Comparison of ENCODE assay signal across 19 cellular contexts in genomic region chrX:51836823-51837222, GRCh38. TPM values are rescaled to one million over a fixed set of nuclear protein-coding genes. Genes with fewer than 3 reads are reported as not detected.
DNase-seq lines count a peak whose midpoint lies in the region; ATAC-seq, FAIRE-seq and TF ChIP-seq lines count a peak whose summit lies in the region.
"Had no signal": no experiment of that assay in that cellular context is flagged by ENCODE, and none has a peak within 500 bp of the region (broad histone marks: within the 10 kb centered on the region; RNA-seq: fewer than 3 reads in every experiment).

No MANE protein-coding gene starts in this region.

- peaks cover 23% of the 10 kb centered on the region for H3K4me1 Mint-ChIP-seq in mesothelial cell of epicardium
- H3K4me1 Mint-ChIP-seq in natural killer cell treated with Interleukin-12 subunit alpha and Interleukin-12 subunit beta and Interleukin-15 and Interleukin-18, amount 100 ng/mL, for 72 hours (ENCODE audit: low read depth in 2 of 2), result peaks cover 0 to 5% of the 10 kb centered on the region in 2 donors

- H3K4me3 Mint-ChIP-seq in mesothelial cell of epicardium, result no peak overlapping the region
- no peak overlapping the region for H3K4me3 Mint-ChIP-seq in natural killer cell treated with Interleukin-12 subunit alpha and Interleukin-12 subunit beta and Interleukin-15 and Interleukin-18, amount 100 ng/mL, for 72 hours
- H3K4me3 Mint-ChIP-seq: CD4-positive, CD25-positive, alpha-beta regulatory T cell; CD8-positive, alpha-beta memory T cell; H9 had no signal

- DNase-seq in colonic mucosa (peak; percentile 22), mesothelial cell of epicardium (ENCODE audit: low spot score in 2 of 2, unreplicated experiment in 2 of 2) (no peak), small intestine (peak; percentile 13), kidney glomerular epithelial cell (lab: John Stamatoyannopoulos, UW) (no peak)
- DNase-seq in natural killer cell treated with Interleukin-12 subunit alpha and Interleukin-12 subunit beta and Interleukin-15 and Interleukin-18, amount 100 ng/mL, for 72 hours (ENCODE audit: low spot score), result no peak
- DNase-seq: ACHN; BE2C; C1 segment of cervical spinal cord; CD4-positive, CD25-positive, alpha-beta regulatory T cell; CD8-positive, alpha-beta memory T cell; COR-L47; DMS79; GDM1; H9 had no signal

- H3K4me3 ChIP-seq in colonic mucosa (no peak overlapping the region), small intestine (ENCODE audit: low read depth in 1 of 2, low read length in 2 of 2) (no peak overlapping the region)

- no peak for FAIRE-seq in small intestine (lab: Jason Lieb, UNC)
- FAIRE-seq: A204.1, H1, HepG2 had no signal

- no peak for TF ChIP-seq CTCF in colonic mucosa (IDR thresholded peaks at IDR 0.05)
- no peak for TF ChIP-seq CTCF in mesothelial cell of epicardium (IDR thresholded peaks at IDR 0.05; ENCODE audit: unreplicated experiment)

- no peak overlapping the region for H3K27ac ChIP-seq in colonic mucosa
- no peak overlapping the region for H3K27ac ChIP-seq in small intestine (ENCODE audit: low read depth in 1 of 2, low read length in 1 of 2)

- no peaks in the 10 kb centered on the region for H3K27me3 Mint-ChIP-seq in mesothelial cell of epicardium (ENCODE audit: low read depth)
- peaks cover 0 to 7% of the 10 kb centered on the region in 2 donors for H3K27me3 Mint-ChIP-seq in natural killer cell treated with Interleukin-12 subunit alpha and Interleukin-12 subunit beta and Interleukin-15 and Interleukin-18, amount 100 ng/mL, for 72 hours
- H3K27me3 Mint-ChIP-seq: CD4-positive, CD25-positive, alpha-beta regulatory T cell; IgD-negative memory B cell had no signal

- 78 to 90% (median 82%) methylated on average over 5 of the region's 5 CpGs for WGBS in small intestine, 3 donors

- peaks cover 7% of the 10 kb centered on the region for H3K36me3 Mint-ChIP-seq in mesothelial cell of epicardium
- peaks cover 4% of the 10 kb centered on the region for H3K36me3 Mint-ChIP-seq in natural killer cell treated with Interleukin-12 subunit alpha and Interleukin-12 subunit beta and Interleukin-15 and Interleukin-18, amount 100 ng/mL, for 72 hours
- H3K36me3 Mint-ChIP-seq: IgD-negative memory B cell had no signal

- ATAC-seq in natural killer cell treated with Interleukin-12 subunit alpha and Interleukin-12 subunit beta and Interleukin-15 and Interleukin-18, amount 100 ng/mL, for 72 hours, result no peak
- no peak for ATAC-seq in GM18519 (IDR thresholded peaks at IDR 0.05; ENCODE audit: low FRiP score, unreplicated experiment)
- ATAC-seq: HepG2 had no signal

- peaks cover 11% of the 10 kb centered on the region for H3K9me3 Mint-ChIP-seq in mesothelial cell of epicardium
- H3K9me3 Mint-ChIP-seq in natural killer cell treated with Interleukin-12 subunit alpha and Interleukin-12 subunit beta and Interleukin-15 and Interleukin-18, amount 100 ng/mL, for 72 hours, result no peaks in the 10 kb centered on the region
- H3K9me3 Mint-ChIP-seq: CD8-positive, alpha-beta memory T cell; IgD-negative memory B cell had no signal

- H3K9me3 ChIP-seq in colonic mucosa, result no peaks in the 10 kb centered on the region
- H3K9me3 ChIP-seq in small intestine (ENCODE audit: control insufficient read depth, low read depth), result no peaks in the 10 kb centered on the region
- H3K9me3 ChIP-seq: BE2C had no signal

- H3K9ac ChIP-seq in colonic mucosa (ENCODE audit: low read depth in 2 of 2, low read length in 2 of 2), result no peak overlapping the region

- intact Hi-C loops in colonic mucosa (cut with DNase I), result no loop called here

- H3K27me3 ChIP-seq in colonic mucosa (no peaks in the 10 kb centered on the region), small intestine (ENCODE audit: control insufficient read depth in 2 of 2, insufficient read depth in 2 of 2, low read length in 2 of 2) (no peaks in the 10 kb centered on the region)
- H3K27me3 ChIP-seq: BE2C had no signal

- no peaks in the 10 kb centered on the region for H3K4me1 ChIP-seq in colonic mucosa
- H3K4me1 ChIP-seq in small intestine (ENCODE audit: control insufficient read depth in 2 of 2, insufficient read depth in 1 of 2, low read depth in 1 of 2, low read length in 1 of 2), result no peaks in the 10 kb centered on the region
- H3K4me1 ChIP-seq: BE2C had no signal

- H3K27ac Mint-ChIP-seq in mesothelial cell of epicardium, result peak overlapping the region; percentile 47
- H3K27ac Mint-ChIP-seq in natural killer cell treated with Interleukin-12 subunit alpha and Interleukin-12 subunit beta and Interleukin-15 and Interleukin-18, amount 100 ng/mL, for 72 hours, result no peak overlapping the region
- H3K27ac Mint-ChIP-seq: H9, IgD-negative memory B cell had no signal

- H3K36me3 ChIP-seq in colonic mucosa, result no peaks in the 10 kb centered on the region
- no peaks in the 10 kb centered on the region for H3K36me3 ChIP-seq in small intestine (ENCODE audit: control insufficient read depth in 2 of 2, insufficient read depth in 2 of 2, low read length in 2 of 2)
- H3K36me3 ChIP-seq: BE2C had no signal

RNA-seq across cellular contexts. Expression of gene MAGED1, which starts 56.6 kb away (rescaled TPM):
- 10 to 100 TPM; 68.2 to 96.8 TPM for total RNA-seq in colonic mucosa
- 354 to 374 TPM (median 363 TPM) in 3 replicates for total RNA-seq in mesothelial cell of epicardium
- polyA plus RNA-seq in small intestine, result 10 to 100 TPM; 14.3 to 36.6 (median 16.8) TPM
- 10 to 100 TPM; 30.4 to 35.2 TPM for total RNA-seq in natural killer cell treated with Interleukin-12 subunit alpha and Interleukin-12 subunit beta and Interleukin-15 and Interleukin-18, amount 100 ng/mL, for 72 hours

Comparison
In these comparisons a context has a peak if more than half of its experiments do, and no peak if none do; other contexts are left out.
1. DNase-seq: peak in colonic mucosa (single experiment) and small intestine (single experiment); none in mesothelial cell of epicardium (0 of 2), kidney glomerular epithelial cell (single experiment) and natural killer cell treated with Interleukin-12 subunit alpha and Interleukin-12 subunit beta and Interleukin-15 and Interleukin-18, amount 100 ng/mL, for 72 hours (single experiment).